In the genomic region with DNA sequence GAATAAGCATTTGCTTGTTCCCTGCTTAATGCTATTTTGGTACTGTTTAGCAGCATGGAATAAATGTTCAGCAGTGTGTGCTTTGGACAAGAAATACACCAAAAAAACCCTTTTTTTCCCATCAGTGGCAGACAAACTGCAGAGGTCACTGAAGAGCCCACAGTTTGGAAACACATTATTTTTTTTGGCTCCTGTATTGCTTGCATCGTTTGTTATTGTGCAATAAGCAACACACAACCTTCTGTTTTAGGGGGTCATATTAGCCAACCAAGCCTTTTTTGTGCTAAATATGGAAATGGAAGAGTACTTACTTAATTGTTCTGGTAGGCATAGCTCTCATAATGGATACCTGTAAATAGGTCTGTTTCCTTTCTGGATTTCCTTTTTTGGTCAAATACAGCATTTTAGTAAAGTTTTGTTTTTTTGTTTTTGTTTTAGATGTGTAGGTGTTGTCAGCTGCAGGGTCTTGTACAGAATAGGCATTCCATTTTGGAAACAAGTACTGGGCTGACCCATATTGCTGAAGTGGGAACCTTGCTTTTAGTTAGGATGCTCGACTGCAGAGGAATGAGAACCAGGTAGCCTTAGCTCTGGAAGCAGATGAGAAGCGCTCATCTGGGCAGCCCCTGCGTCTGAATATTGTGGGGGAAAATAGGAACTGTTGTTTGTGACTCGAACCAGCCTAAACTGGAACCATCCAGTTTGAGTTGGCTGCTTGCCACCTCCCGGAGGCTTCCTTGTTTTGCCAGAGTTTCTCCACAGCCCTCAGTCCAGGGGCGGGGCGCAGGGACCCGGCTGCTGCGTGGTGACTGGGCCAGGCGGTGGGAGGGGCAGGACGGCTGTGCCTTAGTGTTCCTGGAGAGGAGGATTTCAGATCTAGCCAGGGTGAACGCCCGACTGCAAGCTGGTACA, we compare ENCODE assay signal across 8 cellular contexts. TPM values are rescaled to one million over a fixed set of nuclear protein-coding genes. Genes with fewer than 3 reads are reported as not detected.
DNase-seq lines count a peak whose midpoint lies in the region; ATAC-seq lines count a peak whose summit lies in the region.

No MANE protein-coding gene starts in this region.

- ATAC-seq in GM21529 (IDR thresholded peaks at IDR 0.05; ENCODE audit: unreplicated experiment) (peak; percentile 61), left lobe of liver (peak; percentile 94), GM18519 (IDR thresholded peaks at IDR 0.05; ENCODE audit: low FRiP score, unreplicated experiment) (no peak)

- DNase-seq in CD1c-positive myeloid dendritic cell (ENCODE audit: extremely low spot score) (peak; percentile 97), NCI-H1694 (lab: John Stamatoyannopoulos, UW) (peak; percentile 56), T follicular helper cell (ENCODE audit: low read depth) (peak; percentile 2), ecto neural progenitor cell (ENCODE audit: low spot score) (peak; percentile 94), left lobe of liver (ENCODE audit: low spot score) (peak; percentile 100)
- peak; percentile 13 for DNase-seq in stimulated activated CD4-positive, alpha-beta T cell treated with anti-CD3 and anti-CD28 coated beads, Interleukin-1b, Interleukin-23, amount 100 ng/mL, for 48 hours

RNA-seq across cellular contexts. Expression of a gene that starts 38.5 kb away (rescaled TPM):
- 28.7 TPM for total RNA-seq in left lobe of liver

Comparison
In these comparisons a context has a peak if more than half of its experiments do, and no peak if none do; other contexts are left out.
1. DNase-seq: peak in every context shown above with its lines; median percentile 100 in left lobe of liver; 97 in CD1c-positive myeloid dendritic cell; 94 in ecto neural progenitor cell; 56 in NCI-H1694; 13 in stimulated activated CD4-positive, alpha-beta T cell treated with anti-CD3 and anti-CD28 coated beads, Interleukin-1b, Interleukin-23, amount 100 ng/mL, for 48 hours; 2 in T follicular helper cell.